ENCODE assay signal across 1 cellular context in genomic region chr11:13603661-13604060, GRCh38.
TF ChIP-seq lines count a peak whose summit lies in the region.

No MANE protein-coding gene starts in this region.

TF ChIP-seq in H1, 55 proteins besides CTCF, POLR2A, EP300 and RAD21 (continued from another document):
- TF ChIP-seq USF2 (IDR thresholded peaks at IDR 0.05; ENCODE audit: low read length), result no peak
- no peak for TF ChIP-seq TAF7 (optimal IDR thresholded peaks at IDR 0.05; ENCODE audit: borderline replicate concordance, low read depth, low read length)
- no peak for TF ChIP-seq SP2 (IDR thresholded peaks at IDR 0.05; ENCODE audit: low read length)
- no peak for TF ChIP-seq CREB1 (IDR thresholded peaks at IDR 0.05)
- TF ChIP-seq EGR1 (IDR thresholded peaks at IDR 0.05; ENCODE audit: borderline replicate concordance, low read depth, low read length), result no peak
- no peak for TF ChIP-seq TCF12 (IDR thresholded peaks at IDR 0.05; ENCODE audit: low read depth, low read length)
- no peak for TF ChIP-seq RBBP5 (IDR thresholded peaks at IDR 0.05; ENCODE audit: borderline replicate concordance, low read depth, low read length)
- no peak for TF ChIP-seq RFX5 (IDR thresholded peaks at IDR 0.05; ENCODE audit: borderline replicate concordance, low read depth, low read length)
- no peak for TF ChIP-seq GABPA (IDR thresholded peaks at IDR 0.05; ENCODE audit: borderline replicate concordance, insufficient read depth, low read length)
- TF ChIP-seq MAFK (IDR thresholded peaks at IDR 0.05; ENCODE audit: low read depth, low read length), result no peak
- TF ChIP-seq CHD2 (IDR thresholded peaks at IDR 0.05; ENCODE audit: low read length), result no peak
- TF ChIP-seq E2F6 (IDR thresholded peaks at IDR 0.05), result no peak
